ENCODE assay signal across 2 cellular contexts in genomic region chr6:6758546-6758914, GRCh38.
TF ChIP-seq lines count a peak whose summit lies in the region.

No MANE protein-coding gene starts in this region.

TF ChIP-seq in liver, 16 proteins besides CTCF, POLR2A, EP300 and RAD21 (continued from another document):
- TF ChIP-seq ZBTB33 (IDR thresholded peaks at IDR 0.05) (no peak), FOXA1 (IDR thresholded peaks at IDR 0.05) (no peak), ATF3 (IDR thresholded peaks at IDR 0.05) (no peak)
TF ChIP-seq in liver: peak in this region for 0.

TF ChIP-seq in HepG2, 621 proteins besides CTCF, POLR2A, EP300 and RAD21 (continued from another document):
- TF ChIP-seq ZNF687 (CRISPR knock-in tag; IDR thresholded peaks at IDR 0.05) (no peak), ZNF841 (CRISPR knock-in tag; IDR thresholded peaks at IDR 0.05; ENCODE audit: borderline replicate concordance) (no peak), ZNF253 (CRISPR knock-in tag; IDR thresholded peaks at IDR 0.05; ENCODE audit: borderline replicate concordance) (no peak), ZNF772 (CRISPR knock-in tag; IDR thresholded peaks at IDR 0.05) (no peak), ZNF564 (CRISPR knock-in tag; IDR thresholded peaks at IDR 0.05) (no peak), ZNF563 (CRISPR knock-in tag; IDR thresholded peaks at IDR 0.05) (no peak)
